In genomic region chrX:107775000-107775733, GRCh38 we compare ENCODE assay signal across 9 cellular contexts. TPM values are rescaled to one million over a fixed set of nuclear protein-coding genes. Genes with fewer than 3 reads are reported as not detected.
DNase-seq lines count a peak whose midpoint lies in the region; ATAC-seq and TF ChIP-seq lines count a peak whose summit lies in the region.
"Had no signal": no experiment of that assay in that cellular context is flagged by ENCODE, and none has a peak within 500 bp of the region (broad histone marks: within the 10 kb centered on the region; RNA-seq: fewer than 3 reads in every experiment).

No MANE protein-coding gene starts in this region.

- peaks cover 0 to 10% (median 0%) of the 10 kb centered on the region in 3 donors for H3K27me3 ChIP-seq in skeletal muscle tissue (ENCODE audit: control insufficient read depth in 3 of 3, insufficient read depth in 3 of 3, low read length in 3 of 3)

- ATAC-seq in GM18502 (IDR thresholded peaks at IDR 0.05; ENCODE audit: poor library complexity, unreplicated experiment), result peak; percentile 29
- ATAC-seq in HG02938 (IDR thresholded peaks at IDR 0.05; ENCODE audit: unreplicated experiment), result peak; percentile 22
- ATAC-seq in left ventricle myocardium superior, result peak; percentile 9

- peaks cover 11 to 23% (median 13%) of the 10 kb centered on the region in 3 donors for H3K4me1 ChIP-seq in skeletal muscle tissue (ENCODE audit: control insufficient read depth in 3 of 3, insufficient read depth in 3 of 3, low read length in 3 of 3)

- peak overlapping the region; percentile 74 to 80 (median 75) for H3K4me3 ChIP-seq in skeletal muscle tissue (ENCODE audit: low read length in 3 of 3)

- no peaks in the 10 kb centered on the region for H3K9me3 ChIP-seq in skeletal muscle tissue (ENCODE audit: control insufficient read depth in 3 of 3, low read length in 3 of 3)

- peak overlapping the region; percentile 72 for H3K27ac ChIP-seq in skeletal muscle tissue (ENCODE audit: low read depth, low read length)

- in situ Hi-C loops in GM13977 (cut with MboI; ENCODE audit: low pct_unique_long_range_greater_than_20kb, low sequenced_read_pairs, unreplicated experiment), result loop anchor here (5.0 kb wide), 1 partner anchor 118 kb away; no protein-coding TSS in a partner anchor

- TF ChIP-seq CTCF in GM13977 (IDR thresholded peaks at IDR 0.05; ENCODE audit: extremely low read depth, insufficient read depth, missing control alignments), result no peak

- intact Hi-C loops in left ventricle myocardium superior (cut with micrococcal nuclease), result loop anchor here (5.0 kb wide), 2 partner anchors 48 to 113 kb away; no protein-coding TSS in a partner anchor

- DNase-seq in activated T-cell treated with anti-CD3 and anti-CD28 coated beads, Interleukin-2, amount 50 U/mL, for 1 hour, result peak; percentile 23
- DNase-seq in left ventricle myocardium superior (no peak), SHP77 treated with DMSO at 0.1 percent for 48 hours (lab: John Stamatoyannopoulos, UW) (no peak), NCI-H1436 treated with DMSO at 0.1 percent for 48 hours (lab: John Stamatoyannopoulos, UW) (no peak), GM13977 (ENCODE audit: low spot score) (no peak)

- H3K36me3 ChIP-seq in skeletal muscle tissue (ENCODE audit: control insufficient read depth in 3 of 3, insufficient read depth in 3 of 3, low read length in 3 of 3), result peaks cover 0 to 2% (median 0%) of the 10 kb centered on the region in 3 donors

- H3K9ac ChIP-seq in skeletal muscle tissue (ENCODE audit: low read depth in 1 of 3, low read length in 3 of 3), result peak overlapping the region; percentile 77 to 86 (median 79)

RNA-seq across cellular contexts. Expression of gene TSC22D3, which starts 0.4 kb away (rescaled TPM):
- total RNA-seq in left ventricle myocardium superior, result 63.3 TPM
- total RNA-seq in skeletal muscle tissue, result 30.3 TPM

RNA-seq across cellular contexts. Expression of gene NCBP2L, which starts 2.4 kb away (rescaled TPM):
- total RNA-seq in left ventricle myocardium superior (not detected), skeletal muscle tissue (1.0 TPM)
- total RNA-seq: M059J had no signal

RNA-seq across cellular contexts. Expression of gene MID2, which starts 50.5 kb away (rescaled TPM):
- total RNA-seq in left ventricle myocardium superior, result 5.6 TPM
- 17.7 TPM for total RNA-seq in skeletal muscle tissue
